In genomic region chr2:175806570-175806969, GRCh38 we compare ENCODE assay signal across 24 cellular contexts.
DNase-seq lines count a peak whose midpoint lies in the region; ATAC-seq, FAIRE-seq and TF ChIP-seq lines count a peak whose summit lies in the region.
"Had no signal": no experiment of that assay in that cellular context is flagged by ENCODE, and none has a peak within 500 bp of the region (broad histone marks: within the 10 kb centered on the region; RNA-seq: fewer than 3 reads in every experiment).

No MANE protein-coding gene starts in this region.

- H2BK5ac ChIP-seq in trophoblast cell (ENCODE audit: low read depth, low read length, poor library complexity): no peak overlapping the region

- H2AFZ ChIP-seq in HepG2 (ENCODE audit: low read length) (no peak overlapping the region), K562 (ENCODE audit: low read depth, low read length) (no peak overlapping the region), trophoblast cell (ENCODE audit: insufficient read depth, low read length, poor library complexity) (no peak overlapping the region)
- H2AFZ ChIP-seq: PC-9 had no signal

- no peak overlapping the region for H3K27ac ChIP-seq in HepG2 (ENCODE audit: extremely low read length, insufficient read depth, low read length)
- no peak overlapping the region for H3K27ac ChIP-seq in right lobe of liver
- H3K27ac ChIP-seq in K562 (ENCODE audit: extremely low read depth, low read depth, low read length): no peak overlapping the region
- peak overlapping the region; percentile 98 for H3K27ac ChIP-seq in trophoblast cell (ENCODE audit: low read depth, low read length)
- H3K27ac ChIP-seq: PC-9, SJSA1 had no signal

- CTCF ChIA-PET in HepG2 (lab: Yijun Ruan, JAX; ENCODE audit: low intra/inter-chr PET ratio, low total read pairs) (no interaction called here), K562 (lab: Yijun Ruan, JAX; ENCODE audit: low intra/inter-chr PET ratio) (no interaction called here)
- CTCF ChIA-PET in activated CD8-positive, alpha-beta memory T cell treated with anti-CD3 and anti-CD28 coated beads, Interleukin-2, amount 10 ng/mL, durations not matched to agents 7 days and 5 days (lab: Charles Lee): interaction anchor here (1.3 kb wide), 1 partner anchor 19 kb away, joined by 3 read pairs; no protein-coding TSS in a partner anchor

- H3K36me3 Mint-ChIP-seq in activated CD8-positive, alpha-beta memory T cell treated with anti-CD3 and anti-CD28 coated beads, Interleukin-2, amount 10 ng/mL, durations not matched to agents 7 days and 5 days: no peaks in the 10 kb centered on the region
- H3K36me3 Mint-ChIP-seq: CD8-positive, alpha-beta T cell had no signal

- POLR2A ChIA-PET in HepG2 (lab: Yijun Ruan, JAX): no interaction called here
- POLR2A ChIA-PET in K562 (lab: Yijun Ruan, JAX): interaction anchor here (0.6 kb wide), 1 partner anchor 1305 kb away, joined by 3 read pairs; no protein-coding TSS in a partner anchor

- no peak overlapping the region for H4K8ac ChIP-seq in trophoblast cell (ENCODE audit: low read depth, low read length)

- H3K14ac ChIP-seq in trophoblast cell (ENCODE audit: low read length): no peak overlapping the region

- H3K4me3 ChIP-seq in HepG2 (replicated peaks in 1 of 3; ENCODE audit: insufficient read depth in 1 of 3, low read depth in 2 of 3, low read length in 3 of 3) (no peak overlapping the region), right lobe of liver (no peak overlapping the region), K562 (no peak overlapping the region), trophoblast cell (ENCODE audit: low read depth, low read length) (no peak overlapping the region)
- H3K4me3 ChIP-seq: PC-9, SJSA1 had no signal

- in situ Hi-C loops in HepG2 (cut with HindIII; ENCODE audit: extremely low pct_ligation_motif_present, low pct_unique_long_range_greater_than_20kb) (no loop called here), K562 (cut with MboI) (no loop called here)

- no peak overlapping the region for H4K12ac ChIP-seq in trophoblast cell (ENCODE audit: low read depth, low read length)

- TF ChIP-seq POLR2A in HepG2 (IDR thresholded peaks at IDR 0.05; ENCODE audit: insufficient read depth in 1 of 2, low read depth in 2 of 2, low read length in 2 of 2) (no peak), right lobe of liver (IDR thresholded peaks at IDR 0.05) (no peak), K562 (conservative IDR thresholded peaks at IDR 0.05) (no peak)

- H3K4me1 ChIP-seq in HepG2 (ENCODE audit: insufficient read depth, low read length) (no peaks in the 10 kb centered on the region), right lobe of liver (no peaks in the 10 kb centered on the region), K562 (replicated peaks in 1 of 2; ENCODE audit: control insufficient read depth in 2 of 2, insufficient read depth in 2 of 2, low read length in 2 of 2) (peaks cover 0 to 6% of the 10 kb centered on the region in 2 experiments; a peak in 2 of 5 replicates), trophoblast cell (ENCODE audit: control insufficient read depth in 1 of 2, insufficient read depth in 2 of 2, low read length in 2 of 2) (peaks cover 6 to 13% of the 10 kb centered on the region in 2 experiments)
- H3K4me1 ChIP-seq: Caco-2, SJSA1 had no signal

- no peak for ATAC-seq in HepG2
- no peak for ATAC-seq in right lobe of liver
- ATAC-seq in K562: no peak
- no peak for ATAC-seq in activated CD8-positive, alpha-beta memory T cell treated with anti-CD3 and anti-CD28 coated beads, Interleukin-2, amount 10 ng/mL, durations not matched to agents 7 days and 5 days
- ATAC-seq: CD8-positive, alpha-beta T cell had no signal

- H3K23ac ChIP-seq in trophoblast cell (ENCODE audit: low read length): no peak overlapping the region

- no peaks in the 10 kb centered on the region for H3K27me3 ChIP-seq in HepG2 (ENCODE audit: control insufficient read depth in 1 of 2, insufficient read depth in 2 of 2, low read length in 2 of 2)
- no peaks in the 10 kb centered on the region for H3K27me3 ChIP-seq in right lobe of liver
- H3K27me3 ChIP-seq in K562 (ENCODE audit: control insufficient read depth in 2 of 2, insufficient read depth in 2 of 2, low read length in 2 of 2): peaks cover 2 to 4% of the 10 kb centered on the region in 2 experiments
- no peaks in the 10 kb centered on the region for H3K27me3 ChIP-seq in trophoblast cell (ENCODE audit: insufficient read depth, low read length)
- H3K27me3 ChIP-seq: SJSA1 had no signal

- 38% methylated on average over 3 of the region's 3 CpGs for WGBS in HepG2 (ENCODE audit: low lambda C conversion rate)
- 12% methylated on average over 3 of the region's 3 CpGs for WGBS in right lobe of liver (ENCODE audit: insufficient coverage, low coverage, low lambda C conversion rate, missing lambda C conversion rate)
- WGBS in K562 (ENCODE audit: insufficient coverage, low coverage, missing lambda C conversion rate): 3% methylated on average over 3 of the region's 3 CpGs
- no CpG with 5 or more reads among the region's 3 CpGs for WGBS in trophoblast cell (ENCODE audit: extremely low coverage, insufficient coverage, insufficient read length)

- TF ChIP-seq EP300 in HepG2 (IDR thresholded peaks at IDR 0.05; ENCODE audit: low read depth in 2 of 2, low read length in 2 of 2) (no peak), HepG2 (CRISPR knock-in tag; IDR thresholded peaks at IDR 0.05; ENCODE audit: borderline replicate concordance) (no peak), K562 (IDR thresholded peaks at IDR 0.05; ENCODE audit: low read length) (no peak)

- no TSS peak for BruUV-seq in HepG2 (replicated peaks; lab: Mats Ljungman, UMichigan)
- no TSS peak for BruUV-seq in K562 (replicated peaks; lab: Mats Ljungman, UMichigan)

- H2BK12ac ChIP-seq in trophoblast cell (ENCODE audit: low read length): no peak overlapping the region

- DNase-seq in HepG2 (ENCODE audit: low spot score) (no peak), right lobe of liver (no peak), K562 (ENCODE audit: extremely low read depth in 1 of 4, low spot score in 3 of 4) (no peak), trophoblast cell (no peak), GF-D8 (lab: John Stamatoyannopoulos, UW) (no peak), 8988T (no peak)
- no peak for DNase-seq in activated CD8-positive, alpha-beta memory T cell treated with anti-CD3 and anti-CD28 coated beads, Interleukin-2, amount 10 ng/mL, durations not matched to agents 7 days and 5 days
- DNase-seq: Caco-2; CD8-positive, alpha-beta T cell; DMS 273 treated with DMSO at 0.1 percent for 48 hours; DND-41; NCI-H1092; NCI-H1417 treated with DMSO at 0.1 percent for 48 hours; NCI-H1694 treated with DMSO at 0.1 percent for 48 hours; NCI-H2081; NCI-H526 treated with DMSO at 0.1 percent for 48 hours; PC-9; Right ventricle myocardium superior; RPMI8226 had no signal

- no peak overlapping the region for H3K18ac ChIP-seq in trophoblast cell (ENCODE audit: low read length)

- H2BK120ac ChIP-seq in trophoblast cell (ENCODE audit: insufficient read depth, low read length, poor library complexity): no peak overlapping the region

- peaks cover 10% of the 10 kb centered on the region for H3K27me3 Mint-ChIP-seq in activated CD8-positive, alpha-beta memory T cell treated with anti-CD3 and anti-CD28 coated beads, Interleukin-2, amount 10 ng/mL, durations not matched to agents 7 days and 5 days

- intact Hi-C loops in HepG2 (cut with micrococcal nuclease; ENCODE audit: unreplicated experiment): no loop called here
- intact Hi-C loops in right lobe of liver (cut with DNase I): no loop called here
- intact Hi-C loops in K562 (cut with micrococcal nuclease): no loop called here

- H2AK5ac ChIP-seq in trophoblast cell (ENCODE audit: low read length): no peak overlapping the region

- H3K4me3 Mint-ChIP-seq in activated CD8-positive, alpha-beta memory T cell treated with anti-CD3 and anti-CD28 coated beads, Interleukin-2, amount 10 ng/mL, durations not matched to agents 7 days and 5 days: no peak overlapping the region
- H3K4me3 Mint-ChIP-seq: B cell; CD8-positive, alpha-beta T cell; IgD-negative memory B cell had no signal

- H3K79me2 ChIP-seq in HepG2 (ENCODE audit: insufficient read depth, low read length): no peaks in the 10 kb centered on the region
- H3K79me2 ChIP-seq in K562 (ENCODE audit: control insufficient read depth, insufficient read depth, low read length): no peaks in the 10 kb centered on the region
- no peaks in the 10 kb centered on the region for H3K79me2 ChIP-seq in trophoblast cell (ENCODE audit: control insufficient read depth, insufficient read depth, low read length, poor library complexity)

- FAIRE-seq in HepG2 (lab: Jason Lieb, UNC) (no peak), K562 (lab: Jason Lieb, UNC) (no peak)
- FAIRE-seq: GM19239, H1 had no signal

- peaks cover 12% of the 10 kb centered on the region for H3K79me1 ChIP-seq in trophoblast cell (ENCODE audit: low read length)

- H3K9ac ChIP-seq in HepG2 (ENCODE audit: insufficient read depth, low read depth, low read length): no peak overlapping the region
- H3K9ac ChIP-seq in K562 (ENCODE audit: insufficient read depth in 1 of 2, low read depth in 2 of 2, low read length in 2 of 2): no peak overlapping the region
- H3K9ac ChIP-seq in trophoblast cell (ENCODE audit: low read length): no peak overlapping the region

- no peak overlapping the region for H4K91ac ChIP-seq in trophoblast cell (ENCODE audit: low read depth, low read length)

- H3K4me2 ChIP-seq in HepG2 (ENCODE audit: low read depth, low read length): no peak overlapping the region
- no peak overlapping the region for H3K4me2 ChIP-seq in K562 (ENCODE audit: insufficient read depth, low read length)
- no peak overlapping the region for H3K4me2 ChIP-seq in trophoblast cell (ENCODE audit: low read length)
- H3K4me2 ChIP-seq: PC-9 had no signal

- H4K20me1 ChIP-seq in HepG2 (ENCODE audit: insufficient read depth, low read length) (no peaks in the 10 kb centered on the region), K562 (replicated peaks; ENCODE audit: control insufficient read depth, insufficient read depth, low read length) (no peaks in the 10 kb centered on the region)

- no peak for TF ChIP-seq RAD21 in HepG2 (CRISPR knock-in tag; IDR thresholded peaks at IDR 0.05)
- TF ChIP-seq RAD21 in K562 (CRISPR knock-in tag; conservative IDR thresholded peaks at IDR 0.05 in 1 of 2, IDR thresholded peaks at IDR 0.05 in 1 of 2): no peak

- no peak for TF ChIP-seq CTCF in HepG2 (CRISPR knock-in tag; IDR thresholded peaks at IDR 0.05)
- no peak for TF ChIP-seq CTCF in right lobe of liver (IDR thresholded peaks at IDR 0.05)
- TF ChIP-seq CTCF in K562 (IDR thresholded peaks at IDR 0.05 in 2 of 3, conservative IDR thresholded peaks at IDR 0.05 in 1 of 3; ENCODE audit: insufficient read depth in 2 of 3, low read depth in 1 of 3, low read length in 3 of 3): no peak

- H3K9me1 ChIP-seq in K562 (ENCODE audit: control insufficient read depth, insufficient read depth, low read length): no peaks in the 10 kb centered on the region

- H3K9me3 ChIP-seq in HepG2 (ENCODE audit: low read length) (no peaks in the 10 kb centered on the region), right lobe of liver (no peaks in the 10 kb centered on the region), K562 (replicated peaks; ENCODE audit: control insufficient read depth, insufficient read depth, low read depth, low read length) (no peaks in the 10 kb centered on the region), trophoblast cell (ENCODE audit: insufficient read depth, low read depth, low read length) (no peaks in the 10 kb centered on the region)
- H3K9me3 ChIP-seq: Caco-2, SJSA1 had no signal

- no peaks in the 10 kb centered on the region for H3K9me3 Mint-ChIP-seq in activated CD8-positive, alpha-beta memory T cell treated with anti-CD3 and anti-CD28 coated beads, Interleukin-2, amount 10 ng/mL, durations not matched to agents 7 days and 5 days (ENCODE audit: low read depth)
- H3K9me3 Mint-ChIP-seq: CD8-positive, alpha-beta T cell had no signal

- no peak overlapping the region for H3K27ac Mint-ChIP-seq in activated CD8-positive, alpha-beta memory T cell treated with anti-CD3 and anti-CD28 coated beads, Interleukin-2, amount 10 ng/mL, durations not matched to agents 7 days and 5 days
- H3K27ac Mint-ChIP-seq: B cell; CD8-positive, alpha-beta T cell; IgD-negative memory B cell had no signal

- no peak overlapping the region for H3K4ac ChIP-seq in trophoblast cell (ENCODE audit: low read depth, low read length)

- no peaks in the 10 kb centered on the region for H3K4me1 Mint-ChIP-seq in activated CD8-positive, alpha-beta memory T cell treated with anti-CD3 and anti-CD28 coated beads, Interleukin-2, amount 10 ng/mL, durations not matched to agents 7 days and 5 days
- H3K4me1 Mint-ChIP-seq: B cell, IgD-negative memory B cell had no signal

- H3K36me3 ChIP-seq in HepG2 (replicated peaks in 1 of 2; ENCODE audit: control insufficient read depth in 1 of 2, insufficient read depth in 2 of 2, low read length in 2 of 2) (no peaks in the 10 kb centered on the region), right lobe of liver (no peaks in the 10 kb centered on the region), K562 (ENCODE audit: control insufficient read depth, insufficient read depth, low read length) (no peaks in the 10 kb centered on the region), trophoblast cell (ENCODE audit: control insufficient read depth in 1 of 2, insufficient read depth in 2 of 2, low read length in 2 of 2) (no peaks in the 10 kb centered on the region)
- H3K36me3 ChIP-seq: SJSA1 had no signal

Comparison
In these comparisons a context has a peak if more than half of its experiments do, and no peak if none do; other contexts are left out.
1. Of the 241 proteins assayed by ChIP-seq in both HepG2 and K562: peak only in HepG2: MAFF and MAFK; only in K562: MAFG; in both: none; in neither: 238.